In the genomic region with DNA sequence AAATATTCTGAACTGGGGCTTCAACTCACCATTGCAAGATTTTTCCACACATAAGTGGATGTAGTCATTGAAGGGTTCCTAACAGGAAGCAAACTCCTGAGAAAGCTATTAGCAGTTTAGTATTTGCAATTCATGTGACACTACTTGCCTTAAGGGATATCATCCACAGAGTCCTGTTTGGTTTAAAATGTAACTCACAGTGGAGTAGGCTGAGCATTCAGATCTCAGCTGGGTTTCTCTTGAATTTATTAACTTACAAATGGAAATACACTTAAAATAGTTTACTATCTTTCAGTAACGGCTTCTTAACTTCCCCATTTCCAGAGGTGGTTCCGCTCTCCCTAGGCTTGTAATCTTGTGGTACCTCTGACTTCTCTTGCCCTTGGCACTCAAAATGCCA, we compare ENCODE assay signal across 24 cellular contexts.
"Had no signal": no experiment of that assay in that cellular context is flagged by ENCODE, and none has a peak within 500 bp of the region (broad histone marks: within the 10 kb centered on the region; RNA-seq: fewer than 3 reads in every experiment).

No MANE protein-coding gene starts in this region.

- DNase-seq: activated B cell treated with CpG ODN at 0.5 μM for 24 hours; activated CD4-positive, alpha-beta T cell treated with anti-CD3 and anti-CD28 coated beads, Interleukin-2, amount 50 U/mL, for 1 hour; activated CD8-positive, alpha-beta T cell treated with anti-CD3 and anti-CD28 coated beads for 36 hours; activated naive CD8-positive, alpha-beta T cell treated with anti-CD3 and anti-CD28 coated beads, Interleukin-2, amount 50 U/mL, for 24 hours; activated T-cell treated with anti-CD3 and anti-CD28 coated beads, Interleukin-2, amount 50 U/mL, for 48 hours; amygdala; endodermal cell; foreskin keratinocyte; glutamatergic neuron; left ventricle myocardium superior; mammary epithelial cell; naive B cell; ovary; retina; sigmoid colon; small intestine; stimulated activated CD4-positive, alpha-beta T cell treated with anti-CD3 and anti-CD28 coated beads, Interleukin-4, amount 100 ng/mL, for 4 hours; stimulated activated CD8-positive, alpha-beta memory T cell treated with anti-CD3 and anti-CD28 coated beads, Interleukin-4, amount 100 ng/mL, for 48 hours; stimulated activated naive CD8-positive, alpha-beta T cell treated with anti-CD3 and anti-CD28 coated beads, Interleukin-15, amount 100 ng/mL, for 72 hours; substantia nigra; uterus had no signal

- H3K4me3 ChIP-seq: breast epithelium, esophagus muscularis mucosa, ovary, sigmoid colon, uterus had no signal

- ATAC-seq: activated CD8-positive, alpha-beta T cell treated with anti-CD3 and anti-CD28 coated beads for 36 hours; activated naive CD8-positive, alpha-beta T cell treated with anti-CD3 and anti-CD28 coated beads, Interleukin-2, amount 50 U/mL, for 24 hours; foreskin keratinocyte; left ventricle myocardium superior; stimulated activated memory B cell treated with anti-CD40 and anti-IgM and Interleukin-4, amounts not matched to agents 10 μg/mL and 1 μg/mL and 100 μg/mL, for 72 hours; stimulated activated naive CD8-positive, alpha-beta T cell treated with anti-CD3 and anti-CD28 coated beads, Interleukin-15, amount 100 ng/mL, for 72 hours had no signal
